Comparison of ENCODE assay signal across 12 cellular contexts in genomic region chr7:107505997-107506682, GRCh38. TPM values are rescaled to one million over a fixed set of nuclear protein-coding genes. Genes with fewer than 3 reads are reported as not detected.
DNase-seq lines count a peak whose midpoint lies in the region; TF ChIP-seq lines count a peak whose summit lies in the region.
"Had no signal": no experiment of that assay in that cellular context is flagged by ENCODE, and none has a peak within 500 bp of the region (broad histone marks: within the 10 kb centered on the region; RNA-seq: fewer than 3 reads in every experiment).

No MANE protein-coding gene starts in this region.

- H3K27ac Mint-ChIP-seq in endothelial cell (ENCODE audit: unreplicated experiment), result no peak overlapping the region

- H3K4me2 ChIP-seq in osteoblast (ENCODE audit: insufficient read depth, low read length), result no peak overlapping the region

- no peaks in the 10 kb centered on the region for H3K9me3 Mint-ChIP-seq in endothelial cell (ENCODE audit: unreplicated experiment)

- peak; percentile 66 for DNase-seq in SIG-M5 treated with dmso at 0.1 percent for 504 hours (lab: John Stamatoyannopoulos, UW; ENCODE audit: unreplicated experiment)
- DNase-seq in SIG-M5 (lab: John Stamatoyannopoulos, UW), result no peak
- peak; percentile 81 for DNase-seq in NCI-H748 (lab: John Stamatoyannopoulos, UW; ENCODE audit: unreplicated experiment)
- DNase-seq in endothelial cell (ENCODE audit: low spot score), result no peak
- DNase-seq in stomach, result peak; percentile 68
- DNase-seq in pons (ENCODE audit: low spot score), result no peak
- no peak for DNase-seq in osteoblast (ENCODE audit: insufficient read length, low spot score, missing footprints)
- no peak for DNase-seq in CD1c-positive myeloid dendritic cell (ENCODE audit: extremely low spot score)
- DNase-seq: activated T-cell treated with anti-CD3 and anti-CD28 coated beads for 4 hours, occipital lobe had no signal

- H3K4me1 Mint-ChIP-seq in endothelial cell (ENCODE audit: unreplicated experiment), result no peaks in the 10 kb centered on the region

- no peak overlapping the region for H2AFZ ChIP-seq in osteoblast (ENCODE audit: low read length)

- H3K27ac ChIP-seq in stomach, result peak overlapping the region; percentile 56 to 89 (median 75)
- H3K27ac ChIP-seq in osteoblast (ENCODE audit: low read depth, low read length), result no peak overlapping the region
- H3K27ac ChIP-seq: esophagus muscularis mucosa had no signal

- WGBS in stomach, 5 donors, result 25 to 78% (median 36%) methylated on average over 2 of the region's 2 CpGs

- H4K20me1 ChIP-seq in osteoblast (ENCODE audit: insufficient read depth, low read length), result peaks cover 4% of the 10 kb centered on the region

- TF ChIP-seq CTCF in endothelial cell (IDR thresholded peaks at IDR 0.05; ENCODE audit: unreplicated experiment), result no peak
- no peak for TF ChIP-seq CTCF in stomach (IDR thresholded peaks at IDR 0.05)
- no peak for TF ChIP-seq CTCF in osteoblast (IDR thresholded peaks at IDR 0.05; ENCODE audit: extremely low read depth, low read depth, low read length)

- no peaks in the 10 kb centered on the region for H3K79me2 ChIP-seq in osteoblast (ENCODE audit: insufficient read depth, low read length)

- peak overlapping the region; percentile 10 for H3K4me3 Mint-ChIP-seq in endothelial cell (ENCODE audit: unreplicated experiment)

- H3K36me3 ChIP-seq in stomach (peaks cover 0 to 7% (median 5%) of the 10 kb centered on the region in 4 donors), osteoblast (ENCODE audit: insufficient read depth, low read length) (no peaks in the 10 kb centered on the region)

- H3K27me3 ChIP-seq in stomach (no peaks in the 10 kb centered on the region), osteoblast (ENCODE audit: insufficient read depth, low read length) (no peaks in the 10 kb centered on the region)
- H3K27me3 ChIP-seq: esophagus muscularis mucosa had no signal

- no peak for TF ChIP-seq EP300 in stomach (IDR thresholded peaks at IDR 0.05)

- intact Hi-C loops in stomach (cut with DNase I; ENCODE audit: low total_unique reads), result no loop called here

- no peak for TF ChIP-seq POLR2A in stomach (IDR thresholded peaks at IDR 0.05)

- H3K9me3 ChIP-seq in stomach, result no peaks in the 10 kb centered on the region
- no peaks in the 10 kb centered on the region for H3K9me3 ChIP-seq in osteoblast (ENCODE audit: low read depth, low read length)
- H3K9me3 ChIP-seq: esophagus muscularis mucosa had no signal

- H3K4me1 ChIP-seq in stomach, result peaks cover 10 to 13% (median 13%) of the 10 kb centered on the region in 4 donors
- no peaks in the 10 kb centered on the region for H3K4me1 ChIP-seq in osteoblast (ENCODE audit: insufficient read depth, low read length)

- H3K27me3 Mint-ChIP-seq in endothelial cell (ENCODE audit: unreplicated experiment), result no peaks in the 10 kb centered on the region

- H3K4me3 ChIP-seq in stomach (peak overlapping the region in 1 of 4 donors; percentile 13), osteoblast (ENCODE audit: insufficient read depth, low read length) (no peak overlapping the region)
- H3K4me3 ChIP-seq: esophagus muscularis mucosa had no signal

- H3K36me3 Mint-ChIP-seq in endothelial cell (ENCODE audit: low read depth, unreplicated experiment), result peaks cover 23% of the 10 kb centered on the region

RNA-seq across cellular contexts. Expression of gene GPR22, which starts 36.3 kb away (rescaled TPM):
- total RNA-seq in endothelial cell (ENCODE audit: unreplicated experiment), result not detected
- total RNA-seq in stomach, result 1 to 10 TPM in 1 of 5 donors, not detected in 4; 1.5 TPM
- polyA plus RNA-seq in stomach, result under 1 TPM in 1 of 3 donors, not detected in 2; 0.05 TPM
- not detected in 2 replicates for total RNA-seq in osteoblast
- total RNA-seq: A673 had no signal

RNA-seq across cellular contexts. Expression of gene COG5, which starts 57.6 kb away (rescaled TPM):
- total RNA-seq in endothelial cell (ENCODE audit: unreplicated experiment) (26.7 TPM), stomach (100 to 1,000 TPM in 1 of 5 donors, 10 to 100 TPM in 3, 1 to 10 TPM in 1; 7.5 to 285 (median 46.3) TPM), osteoblast (29.7 and 51.0 TPM in 2 replicates)
- 1 to 10 TPM; 5.2 to 7.8 (median 7.5) TPM for polyA plus RNA-seq in stomach

RNA-seq across cellular contexts. Expression of gene DUS4L, which starts 57.6 kb away (rescaled TPM):
- total RNA-seq in endothelial cell (ENCODE audit: unreplicated experiment) (10.0 TPM), stomach (10 to 100 TPM in 2 of 5 donors, 1 to 10 TPM in 1, not detected in 2; 7.6 to 14.5 (median 10.3) TPM), osteoblast (5.4 and 8.5 TPM in 2 replicates)
- polyA plus RNA-seq in stomach, result 1 to 10 TPM; 4.0 to 5.5 (median 5.0) TPM

Comparison
In these comparisons a context has a peak if more than half of its experiments do, and no peak if none do; other contexts are left out.
1. DNase-seq: peak in SIG-M5 treated with dmso at 0.1 percent for 504 hours (single experiment), NCI-H748 (single experiment) and stomach (single experiment); none in SIG-M5 (single experiment), endothelial cell (single experiment), pons (single experiment), osteoblast (single experiment) and CD1c-positive myeloid dendritic cell (single experiment).